ENCODE assay signal across 20 cellular contexts in the genomic region with DNA sequence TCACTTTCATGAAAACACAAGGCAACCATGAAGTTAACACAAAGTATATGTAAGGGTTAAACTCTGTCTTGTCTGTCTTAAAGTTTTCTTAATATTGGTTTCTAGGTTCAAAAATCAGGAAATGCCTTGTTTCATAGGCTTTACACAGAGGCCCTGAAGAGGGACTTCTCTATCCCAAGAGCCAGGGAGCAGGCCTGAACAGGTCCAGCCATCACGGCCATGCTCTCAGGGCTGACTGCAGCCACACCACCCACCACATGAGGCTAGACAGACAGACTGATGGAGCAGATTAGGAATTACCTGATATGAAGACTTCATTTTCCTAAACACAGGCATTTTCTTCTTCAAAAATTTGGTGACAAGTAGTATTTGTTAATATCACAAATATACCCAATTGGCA.
"Had no signal": no experiment of that assay in that cellular context is flagged by ENCODE, and none has a peak within 500 bp of the region (broad histone marks: within the 10 kb centered on the region; RNA-seq: fewer than 3 reads in every experiment).

No MANE protein-coding gene starts in this region.

- ATAC-seq: K562, SK-N-SH treated with all-trans-retinoic acid at 6 μM for 48 hours had no signal

- H3K36me3 ChIP-seq: SJCRH30 had no signal

- H3K4me3 ChIP-seq: K562, SJCRH30 had no signal

- DNase-seq: Kasumi-1, MM.1S, NCI-H1092 treated with DMSO at 0.1 percent for 48 hours, NCI-H1436, NCI-H187, NCI-H2029, NCI-H2081 treated with DMSO at 0.1 percent for 48 hours, NCI-H2227 treated with DMSO at 0.1 percent for 48 hours, NCI-H524 treated with DMSO at 0.1 percent for 48 hours, NCI-H69, NCI-H774, RPMI8226, SHP77 treated with DMSO at 0.1 percent for 48 hours, SJCRH30 had no signal

- H3K4me2 ChIP-seq: KMS-11 had no signal

- H3K27me3 ChIP-seq: SJCRH30 had no signal

- H3K27ac ChIP-seq: HL-60, KMS-11, SJCRH30 had no signal

- FAIRE-seq: HTR-8/SVneo, K562, RCC 7860 had no signal

- H3K4me1 ChIP-seq: SJCRH30 had no signal

- H3K9me3 ChIP-seq: SJCRH30 had no signal
